ENCODE assay signal across 17 cellular contexts in genomic region chr11:35784699-35785098, GRCh38.
DNase-seq lines count a peak whose midpoint lies in the region; ATAC-seq and TF ChIP-seq lines count a peak whose summit lies in the region.
"Had no signal": no experiment of that assay in that cellular context is flagged by ENCODE, and none has a peak within 500 bp of the region (broad histone marks: within the 10 kb centered on the region; RNA-seq: fewer than 3 reads in every experiment).

No MANE protein-coding gene starts in this region.

- no peaks in the 10 kb centered on the region for H3K36me3 Mint-ChIP-seq in natural killer cell
- H3K36me3 Mint-ChIP-seq in natural killer cell treated with Interleukin-12 subunit alpha and Interleukin-12 subunit beta and Interleukin-15 and Interleukin-18, amount 100 ng/mL, for 72 hours = no peaks in the 10 kb centered on the region
- H3K36me3 Mint-ChIP-seq in naive thymus-derived CD8-positive, alpha-beta T cell = peaks cover 0 to 8% (median under 1%) of the 10 kb centered on the region in 3 donors

- DNase-seq in natural killer cell (no peak), left lobe of liver (ENCODE audit: low spot score) (no peak), heart right ventricle (no peak)
- DNase-seq in natural killer cell treated with Interleukin-12 subunit alpha and Interleukin-12 subunit beta and Interleukin-15 and Interleukin-18, amount 100 ng/mL, for 72 hours (ENCODE audit: low spot score) = no peak
- DNase-seq in naive thymus-derived CD8-positive, alpha-beta T cell = no peak
- DNase-seq: dermis blood vessel endothelial cell, esophagus squamous epithelium, Karpas-422, NCI-H1436, NCI-H524 treated with DMSO at 0.1 percent for 48 hours had no signal

- H3K27ac ChIP-seq in heart right ventricle = no peak overlapping the region
- H3K27ac ChIP-seq: esophagus squamous epithelium, RWPE1, tibial nerve had no signal

- POLR2A ChIA-PET in naive thymus-derived CD8-positive, alpha-beta T cell (lab: Charles Lee) = no interaction called here

- ATAC-seq in natural killer cell (no peak), GM21447 (IDR thresholded peaks at IDR 0.05; ENCODE audit: unreplicated experiment) (peak; percentile 41), HG03354 (IDR thresholded peaks at IDR 0.05; ENCODE audit: poor library complexity, severe bottlenecking, unreplicated experiment) (peak; percentile 41), left lobe of liver (peak; percentile 21), heart right ventricle (no peak), GM19023 (IDR thresholded peaks at IDR 0.05; ENCODE audit: unreplicated experiment) (no peak)
- ATAC-seq in natural killer cell treated with Interleukin-12 subunit alpha and Interleukin-12 subunit beta and Interleukin-15 and Interleukin-18, amount 100 ng/mL, for 72 hours = no peak
- no peak for ATAC-seq in naive thymus-derived CD8-positive, alpha-beta T cell

- H3K4me1 Mint-ChIP-seq in natural killer cell = peaks cover 65 to 84% of the 10 kb centered on the region in 2 donors
- peaks cover 33 to 41% of the 10 kb centered on the region in 2 donors for H3K4me1 Mint-ChIP-seq in natural killer cell treated with Interleukin-12 subunit alpha and Interleukin-12 subunit beta and Interleukin-15 and Interleukin-18, amount 100 ng/mL, for 72 hours (ENCODE audit: low read depth in 2 of 2)
- H3K4me1 Mint-ChIP-seq in naive thymus-derived CD8-positive, alpha-beta T cell = peaks cover 47 to 81% (median 72%) of the 10 kb centered on the region in 4 donors

- H3K4me3 Mint-ChIP-seq in natural killer cell = no peak overlapping the region
- no peak overlapping the region for H3K4me3 Mint-ChIP-seq in natural killer cell treated with Interleukin-12 subunit alpha and Interleukin-12 subunit beta and Interleukin-15 and Interleukin-18, amount 100 ng/mL, for 72 hours
- peak overlapping the region in 1 of 10 donors; percentile 48 for H3K4me3 Mint-ChIP-seq in naive thymus-derived CD8-positive, alpha-beta T cell
- H3K4me3 Mint-ChIP-seq: activated T-helper 17 cell treated with anti-CD3 and anti-CD28 coated beads, Interleukin-2, amount 50 U/mL, for 72 hours; nephron had no signal

- H3K27me3 Mint-ChIP-seq in natural killer cell (ENCODE audit: low read depth in 2 of 2) = no peaks in the 10 kb centered on the region
- no peaks in the 10 kb centered on the region for H3K27me3 Mint-ChIP-seq in natural killer cell treated with Interleukin-12 subunit alpha and Interleukin-12 subunit beta and Interleukin-15 and Interleukin-18, amount 100 ng/mL, for 72 hours
- no peaks in the 10 kb centered on the region for H3K27me3 Mint-ChIP-seq in naive thymus-derived CD8-positive, alpha-beta T cell
- H3K27me3 Mint-ChIP-seq: activated T-helper 17 cell treated with anti-CD3 and anti-CD28 coated beads, Interleukin-2, amount 50 U/mL, for 72 hours had no signal

- H3K4me3 ChIP-seq in heart right ventricle = no peak overlapping the region
- H3K4me3 ChIP-seq: esophagus squamous epithelium, tibial nerve had no signal

- no peaks in the 10 kb centered on the region for H3K36me3 ChIP-seq in heart right ventricle
- H3K36me3 ChIP-seq: tibial nerve had no signal

- H3K4me1 ChIP-seq in heart right ventricle = peaks cover 0 to 38% (median 28%) of the 10 kb centered on the region in 9 donors

- TF ChIP-seq CTCF in natural killer cell (IDR thresholded peaks at IDR 0.05) (no peak), heart right ventricle (IDR thresholded peaks at IDR 0.05) (no peak)

- H3K9me3 ChIP-seq in heart right ventricle = peaks cover 0 to 5% (median 1%) of the 10 kb centered on the region in 11 donors

- no peaks in the 10 kb centered on the region for H3K9me3 Mint-ChIP-seq in natural killer cell
- no peaks in the 10 kb centered on the region for H3K9me3 Mint-ChIP-seq in natural killer cell treated with Interleukin-12 subunit alpha and Interleukin-12 subunit beta and Interleukin-15 and Interleukin-18, amount 100 ng/mL, for 72 hours
- peaks cover 0 to 2% (median 0%) of the 10 kb centered on the region in 9 donors for H3K9me3 Mint-ChIP-seq in naive thymus-derived CD8-positive, alpha-beta T cell
- H3K9me3 Mint-ChIP-seq: activated T-helper 17 cell treated with anti-CD3 and anti-CD28 coated beads, Interleukin-2, amount 50 U/mL, for 72 hours; nephron had no signal

- intact Hi-C loops in natural killer cell (cut with micrococcal nuclease) = no loop called here
- intact Hi-C loops in heart right ventricle (cut with DNase I) = no loop called here

- H3K27me3 ChIP-seq in heart right ventricle = no peaks in the 10 kb centered on the region
- H3K27me3 ChIP-seq: esophagus squamous epithelium, tibial nerve had no signal

- H3K27ac Mint-ChIP-seq in natural killer cell = peak overlapping the region; percentile 59 to 63
- no peak overlapping the region for H3K27ac Mint-ChIP-seq in natural killer cell treated with Interleukin-12 subunit alpha and Interleukin-12 subunit beta and Interleukin-15 and Interleukin-18, amount 100 ng/mL, for 72 hours
- H3K27ac Mint-ChIP-seq in naive thymus-derived CD8-positive, alpha-beta T cell = peak overlapping the region in 1 of 10 donors; percentile 23
- H3K27ac Mint-ChIP-seq: activated T-helper 17 cell treated with anti-CD3 and anti-CD28 coated beads, Interleukin-2, amount 50 U/mL, for 72 hours had no signal

Comparison
In these comparisons a context has a peak if more than half of its experiments do, and no peak if none do; other contexts are left out.
1. H3K27ac Mint-ChIP-seq: peak in natural killer cell (2 of 2); none in natural killer cell treated with Interleukin-12 subunit alpha and Interleukin-12 subunit beta and Interleukin-15 and Interleukin-18, amount 100 ng/mL, for 72 hours (0 of 2).
2. ATAC-seq: peak in GM21447 (single experiment), HG03354 (single experiment) and left lobe of liver (single experiment); none in natural killer cell (0 of 3), natural killer cell treated with Interleukin-12 subunit alpha and Interleukin-12 subunit beta and Interleukin-15 and Interleukin-18, amount 100 ng/mL, for 72 hours (0 of 2), naive thymus-derived CD8-positive, alpha-beta T cell (0 of 2), heart right ventricle (0 of 8) and GM19023 (single experiment).